Comparison of ENCODE assay signal across 11 cellular contexts in genomic region chr21:44966135-44967081, GRCh38. TPM values are rescaled to one million over a fixed set of nuclear protein-coding genes. Genes with fewer than 3 reads are reported as not detected.
A peak's percentile ranks its signal among the peaks of the same experiment; 100 is the strongest.
DNase-seq lines count a peak whose midpoint lies in the region; ATAC-seq and TF ChIP-seq lines count a peak whose summit lies in the region.
"Had no signal": no experiment of that assay in that cellular context is flagged by ENCODE, and none has a peak within 500 bp of the region (broad histone marks: within the 10 kb centered on the region; RNA-seq: fewer than 3 reads in every experiment).

No MANE protein-coding gene starts in this region.

- CTCF ChIA-PET in A673 (lab: Charles Lee) = interaction anchor here (0.6 kb wide), 1 partner anchor 149 kb away, joined by 3 read pairs; the partner anchor contains the start of gene SUMO3

- H3K4me1 Mint-ChIP-seq in nephron = peaks cover 56% of the 10 kb centered on the region

- H3K9me3 ChIP-seq in A673 (ENCODE audit: low read depth, low read length, poor library complexity, severe bottlenecking) = no peaks in the 10 kb centered on the region

- POLR2A ChIA-PET in A673 (lab: Charles Lee; ENCODE audit: low non-redundant PET) = interaction anchor here (0.6 kb wide), 1 partner anchor 102 kb away, joined by 3 read pairs; no protein-coding TSS in a partner anchor

- H3K9me3 Mint-ChIP-seq in nephron = no peaks in the 10 kb centered on the region

- BruUV-seq in A673 (replicated peaks; lab: Mats Ljungman, UMichigan) = no TSS peak

- H3K4me3 ChIP-seq in A673 (ENCODE audit: low read depth, low read length, poor library complexity, severe bottlenecking) (no peak overlapping the region), fibroblast of pulmonary artery (replicated peaks; ENCODE audit: low read depth, low read length) (no peak overlapping the region)

- TF ChIP-seq CTCF in A673 (conservative IDR thresholded peaks at IDR 0.05; ENCODE audit: low read depth, low read length) (no peak), fibroblast of pulmonary artery (IDR thresholded peaks at IDR 0.05; ENCODE audit: low read length, missing control alignments) (no peak), nephron (IDR thresholded peaks at IDR 0.05; ENCODE audit: unreplicated experiment in 3 of 3) (no peak)

- no peaks in the 10 kb centered on the region for H3K27me3 ChIP-seq in A673 (replicated peaks; ENCODE audit: insufficient read depth, low read depth, low read length, poor library complexity)

- peaks cover 70% of the 10 kb centered on the region for H3K4me1 ChIP-seq in A673 (ENCODE audit: insufficient read depth, low read length, poor library complexity, severe bottlenecking)

- peak overlapping the region; percentile 83 for H3K27ac ChIP-seq in A673 (ENCODE audit: low read depth, low read length, poor library complexity, severe bottlenecking)

- H3K36me3 ChIP-seq in A673 (ENCODE audit: insufficient read depth, low read length, poor library complexity, severe bottlenecking) = peaks cover 70% of the 10 kb centered on the region

- H3K27me3 Mint-ChIP-seq in nephron (ENCODE audit: low read depth) = peaks cover 3% of the 10 kb centered on the region

- ATAC-seq in GM21526 (IDR thresholded peaks at IDR 0.05; ENCODE audit: low FRiP score, unreplicated experiment) = no peak

- intact Hi-C loops in A673 (cut with micrococcal nuclease; ENCODE audit: unreplicated experiment) = no loop called here

- peak overlapping the region; percentile 59 to 86 (median 83) for H3K27ac Mint-ChIP-seq in nephron

- peaks cover 47% of the 10 kb centered on the region for H3K36me3 Mint-ChIP-seq in nephron (ENCODE audit: low read depth)

- peak overlapping the region in 2 of 3 experiments; percentile 28 to 42 for H3K4me3 Mint-ChIP-seq in nephron

- DNase-seq in A673 (ENCODE audit: low spot score) (peak; percentile 89), NCI-H1694 (lab: John Stamatoyannopoulos, UW) (peak; percentile 64), fibroblast of pulmonary artery (ENCODE audit: low read depth) (peak; percentile 10), HPDE6-E6E7 (ENCODE audit: extremely low spot score) (no peak), NCI-H146 (lab: John Stamatoyannopoulos, UW) (no peak), kidney tubule cell (ENCODE audit: low spot score) (no peak)
- DNase-seq: activated gamma-delta T cell treated with Interleukin-2 at 50 U/mL for 16 hours; effector CD4-positive, alpha-beta T cell; NK-92 treated with Interleukin-12 subunit alpha and Interleukin-12 subunit beta, amount 100 ng/mL, for 24 hours had no signal

RNA-seq across cellular contexts. Expression of gene SLX9, which starts 26.6 kb away (rescaled TPM):
- total RNA-seq in A673 (2021) = 114 and 115 TPM in 2 replicates

RNA-seq across cellular contexts. Expression of gene ITGB2, which starts 45.7 kb away (rescaled TPM):
- total RNA-seq in A673 (2021) = 5.0 and 7.4 TPM in 2 replicates

Comparison
In these comparisons a context has a peak if more than half of its experiments do, and no peak if none do; other contexts are left out.
1. DNase-seq: peak in A673 (single experiment), NCI-H1694 (single experiment) and fibroblast of pulmonary artery (single experiment); none in HPDE6-E6E7 (single experiment), NCI-H146 (single experiment) and kidney tubule cell (single experiment).